In the genomic region with DNA sequence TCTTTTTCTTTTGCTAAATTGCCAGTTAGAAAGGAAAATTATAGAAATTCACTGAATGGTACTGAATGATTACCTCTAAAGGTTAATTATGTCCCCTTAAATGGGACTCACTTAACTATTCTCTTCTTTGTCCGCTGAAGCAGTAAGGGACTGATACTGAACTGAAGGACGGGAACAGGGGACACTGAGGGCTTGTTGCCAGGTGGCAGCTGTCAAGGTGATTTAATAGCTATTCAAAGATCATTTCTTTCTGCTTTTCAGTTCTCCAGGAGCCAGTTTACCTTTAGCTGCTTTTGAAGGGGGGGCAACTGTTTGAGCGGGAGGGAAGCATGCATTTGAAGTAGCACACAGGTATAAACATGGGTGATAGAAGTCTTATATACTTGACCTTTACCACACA, we compare ENCODE assay signal across 22 cellular contexts.
DNase-seq lines count a peak whose midpoint lies in the region; ATAC-seq and TF ChIP-seq lines count a peak whose summit lies in the region.
"Had no signal": no experiment of that assay in that cellular context is flagged by ENCODE, and none has a peak within 500 bp of the region (broad histone marks: within the 10 kb centered on the region; RNA-seq: fewer than 3 reads in every experiment).

No MANE protein-coding gene starts in this region.

- 87% methylated on average over 3 of the region's 3 CpGs for WGBS in SK-N-SH (ENCODE audit: low lambda C conversion rate)

- no peaks in the 10 kb centered on the region for H3K36me3 ChIP-seq in SK-N-SH (replicated peaks in 1 of 2; ENCODE audit: control insufficient read depth in 1 of 2, insufficient read depth in 2 of 2, low read length in 1 of 2)
- peaks cover 36% of the 10 kb centered on the region for H3K36me3 ChIP-seq in SK-N-MC (ENCODE audit: insufficient read depth, low read length)
- H3K36me3 ChIP-seq: BLaER1, breast epithelium, left lung, right lobe of liver had no signal

- CTCF ChIA-PET in SK-N-SH (lab: Yijun Ruan, JAX), result interaction anchor here (0.7 kb wide), 1 partner anchor 695 kb away, joined by 3 read pairs; no protein-coding TSS in a partner anchor

- H3K27ac ChIP-seq in SK-N-SH (ENCODE audit: low read depth in 2 of 2, low read length in 1 of 2) (no peak overlapping the region), SK-N-MC (peak overlapping the region; percentile 1; the same call in 1 of the 2 replicates)
- H3K27ac ChIP-seq: BLaER1, breast epithelium, left lung, parathyroid adenoma, right lobe of liver had no signal

- no peaks in the 10 kb centered on the region for H3K27me3 ChIP-seq in SK-N-SH (ENCODE audit: insufficient read depth)
- H3K27me3 ChIP-seq: BLaER1, breast epithelium, left lung, right lobe of liver had no signal

- no peak for TF ChIP-seq RAD21 in SK-N-SH (IDR thresholded peaks at IDR 0.05; ENCODE audit: low read length)

- H2AFZ ChIP-seq in SK-N-SH (ENCODE audit: low read depth), result 0 out of 2 replicates have a peak overlapping the region, but pooled peaks have one; percentile 16
- H2AFZ ChIP-seq: parathyroid adenoma had no signal

- no peak for ATAC-seq in SK-N-SH treated with all-trans-retinoic acid at 6 μM for 48 hours
- no peak for ATAC-seq in HG03457 (IDR thresholded peaks at IDR 0.05; ENCODE audit: unreplicated experiment)
- ATAC-seq: activated naive CD8-positive, alpha-beta T cell treated with anti-CD3 and anti-CD28 coated beads, Interleukin-2, amount 50 U/mL, for 24 hours; left lung; naive thymus-derived CD8-positive, alpha-beta T cell; right lobe of liver; Right ventricle myocardium inferior; T-cell had no signal

- TF ChIP-seq EP300 in SK-N-SH (IDR thresholded peaks at IDR 0.05; ENCODE audit: borderline replicate concordance in 1 of 2, low read depth in 1 of 2, low read length in 1 of 2), result no peak

- H3K4me2 ChIP-seq in SK-N-SH, result no peak overlapping the region
- H3K4me2 ChIP-seq: BLaER1 had no signal

- H3K4me1 ChIP-seq in SK-N-SH (ENCODE audit: control insufficient read depth in 1 of 2, insufficient read depth in 2 of 2, low read depth in 1 of 2, low read length in 1 of 2), result peaks cover 11 to 16% of the 10 kb centered on the region in 2 experiments; a peak in 3 of 4 replicates
- H3K4me1 ChIP-seq: BLaER1, breast epithelium, left lung, parathyroid adenoma, right lobe of liver had no signal

- H4K20me1 ChIP-seq in SK-N-SH (ENCODE audit: insufficient read depth), result no peaks in the 10 kb centered on the region
- H4K20me1 ChIP-seq: BLaER1 had no signal

- H3K9ac ChIP-seq in SK-N-SH (no peak overlapping the region), SK-N-MC (ENCODE audit: insufficient read length) (no peak overlapping the region)
- H3K9ac ChIP-seq: BLaER1, parathyroid adenoma had no signal

- no peaks in the 10 kb centered on the region for H3F3A ChIP-seq in SK-N-SH (replicated peaks; ENCODE audit: insufficient read depth)

- TF ChIP-seq CTCF in SK-N-SH (IDR thresholded peaks at IDR 0.05), result no peak

- no peaks in the 10 kb centered on the region for H3K9me3 ChIP-seq in SK-N-SH
- no peaks in the 10 kb centered on the region for H3K9me3 ChIP-seq in SK-N-MC (ENCODE audit: low read depth, low read length)
- H3K9me3 ChIP-seq: BLaER1, breast epithelium, left lung, right lobe of liver had no signal

- POLR2A ChIA-PET in SK-N-SH (lab: Yijun Ruan, JAX), result no interaction called here

- H3K4me3 ChIP-seq in SK-N-SH (ENCODE audit: low read depth in 2 of 2, low read length in 1 of 2) (no peak overlapping the region), SK-N-MC (no peak overlapping the region)
- H3K4me3 ChIP-seq: BLaER1, breast epithelium, left lung, right lobe of liver had no signal

- no peaks in the 10 kb centered on the region for H3K9me2 ChIP-seq in SK-N-SH

- H3K79me2 ChIP-seq in SK-N-SH (ENCODE audit: insufficient read depth), result no peaks in the 10 kb centered on the region
- H3K79me2 ChIP-seq: parathyroid adenoma had no signal

- DNase-seq in SK-N-SH (no peak), NCI-H2227 (lab: John Stamatoyannopoulos, UW; ENCODE audit: unreplicated experiment) (peak; percentile 62), SK-N-MC (ENCODE audit: low read depth, low spot score) (no peak), SIG-M5 treated with dmso at 0.1 percent for 504 hours (lab: John Stamatoyannopoulos, UW; ENCODE audit: unreplicated experiment) (no peak)
- DNase-seq in activated CD4-positive, alpha-beta T cell treated with anti-CD3 and anti-CD28 coated beads, Interleukin-2, amount 50 U/mL, for 48 hours, result no peak
- no peak for DNase-seq in activated CD8-positive, alpha-beta memory T cell treated with anti-CD3 and anti-CD28 coated beads, Interleukin-2, amount 50 U/mL, for 4 hours
- DNase-seq: activated CD4-positive, alpha-beta T cell treated with anti-CD3 and anti-CD28 coated beads, Interleukin-2, amount 50 U/mL, for 1 hour; activated CD8-positive, alpha-beta memory T cell treated with anti-CD3 and anti-CD28 coated beads, Interleukin-2, amount 50 U/mL, for 48 hours; activated effector memory CD4-positive, alpha-beta T cell treated with Interleukin-2 at 50 U/mL for 16 hours; activated naive CD8-positive, alpha-beta T cell treated with anti-CD3 and anti-CD28 coated beads, Interleukin-2, amount 50 U/mL, for 24 hours; HFFc6; IMR-90; left lung; naive thymus-derived CD8-positive, alpha-beta T cell; right lobe of liver; T-cell had no signal

TF ChIP-seq in SK-N-SH, 30 proteins besides CTCF, POLR2A, EP300 and RAD21 (continues in another document):
- TF ChIP-seq, protein P1, sequence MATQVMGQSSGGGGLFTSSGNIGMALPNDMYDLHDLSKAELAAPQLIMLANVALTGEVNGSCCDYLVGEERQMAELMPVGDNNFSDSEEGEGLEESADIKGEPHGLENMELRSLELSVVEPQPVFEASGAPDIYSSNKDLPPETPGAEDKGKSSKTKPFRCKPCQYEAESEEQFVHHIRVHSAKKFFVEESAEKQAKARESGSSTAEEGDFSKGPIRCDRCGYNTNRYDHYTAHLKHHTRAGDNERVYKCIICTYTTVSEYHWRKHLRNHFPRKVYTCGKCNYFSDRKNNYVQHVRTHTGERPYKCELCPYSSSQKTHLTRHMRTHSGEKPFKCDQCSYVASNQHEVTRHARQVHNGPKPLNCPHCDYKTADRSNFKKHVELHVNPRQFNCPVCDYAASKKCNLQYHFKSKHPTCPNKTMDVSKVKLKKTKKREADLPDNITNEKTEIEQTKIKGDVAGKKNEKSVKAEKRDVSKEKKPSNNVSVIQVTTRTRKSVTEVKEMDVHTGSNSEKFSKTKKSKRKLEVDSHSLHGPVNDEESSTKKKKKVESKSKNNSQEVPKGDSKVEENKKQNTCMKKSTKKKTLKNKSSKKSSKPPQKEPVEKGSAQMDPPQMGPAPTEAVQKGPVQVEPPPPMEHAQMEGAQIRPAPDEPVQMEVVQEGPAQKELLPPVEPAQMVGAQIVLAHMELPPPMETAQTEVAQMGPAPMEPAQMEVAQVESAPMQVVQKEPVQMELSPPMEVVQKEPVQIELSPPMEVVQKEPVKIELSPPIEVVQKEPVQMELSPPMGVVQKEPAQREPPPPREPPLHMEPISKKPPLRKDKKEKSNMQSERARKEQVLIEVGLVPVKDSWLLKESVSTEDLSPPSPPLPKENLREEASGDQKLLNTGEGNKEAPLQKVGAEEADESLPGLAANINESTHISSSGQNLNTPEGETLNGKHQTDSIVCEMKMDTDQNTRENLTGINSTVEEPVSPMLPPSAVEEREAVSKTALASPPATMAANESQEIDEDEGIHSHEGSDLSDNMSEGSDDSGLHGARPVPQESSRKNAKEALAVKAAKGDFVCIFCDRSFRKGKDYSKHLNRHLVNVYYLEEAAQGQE (IDR thresholded peaks at IDR 0.05; ENCODE audit: low read depth, low read length), result no peak
- TF ChIP-seq EZH2phosphoT487 (IDR thresholded peaks at IDR 0.05; ENCODE audit: borderline replicate concordance, low read depth), result no peak
- no peak for TF ChIP-seq JUND (IDR thresholded peaks at IDR 0.05)
- no peak for TF ChIP-seq FOXM1 (IDR thresholded peaks at IDR 0.05; ENCODE audit: low read depth)

TF ChIP-seq in SK-N-SH treated with all-trans-retinoic acid at 6 μM for 48 hours, 23 proteins besides CTCF, POLR2A, EP300 and RAD21 (continues in another document):
- TF ChIP-seq, protein P2, sequence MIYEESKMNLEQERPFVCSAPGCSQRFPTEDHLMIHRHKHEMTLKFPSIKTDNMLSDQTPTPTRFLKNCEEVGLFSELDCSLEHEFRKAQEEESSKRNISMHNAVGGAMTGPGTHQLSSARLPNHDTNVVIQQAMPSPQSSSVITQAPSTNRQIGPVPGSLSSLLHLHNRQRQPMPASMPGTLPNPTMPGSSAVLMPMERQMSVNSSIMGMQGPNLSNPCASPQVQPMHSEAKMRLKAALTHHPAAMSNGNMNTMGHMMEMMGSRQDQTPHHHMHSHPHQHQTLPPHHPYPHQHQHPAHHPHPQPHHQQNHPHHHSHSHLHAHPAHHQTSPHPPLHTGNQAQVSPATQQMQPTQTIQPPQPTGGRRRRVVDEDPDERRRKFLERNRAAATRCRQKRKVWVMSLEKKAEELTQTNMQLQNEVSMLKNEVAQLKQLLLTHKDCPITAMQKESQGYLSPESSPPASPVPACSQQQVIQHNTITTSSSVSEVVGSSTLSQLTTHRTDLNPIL (CRISPR knock-in tag; IDR thresholded peaks at IDR 0.05; ENCODE audit: low read depth), result no peak
- TF ChIP-seq, protein P3, sequence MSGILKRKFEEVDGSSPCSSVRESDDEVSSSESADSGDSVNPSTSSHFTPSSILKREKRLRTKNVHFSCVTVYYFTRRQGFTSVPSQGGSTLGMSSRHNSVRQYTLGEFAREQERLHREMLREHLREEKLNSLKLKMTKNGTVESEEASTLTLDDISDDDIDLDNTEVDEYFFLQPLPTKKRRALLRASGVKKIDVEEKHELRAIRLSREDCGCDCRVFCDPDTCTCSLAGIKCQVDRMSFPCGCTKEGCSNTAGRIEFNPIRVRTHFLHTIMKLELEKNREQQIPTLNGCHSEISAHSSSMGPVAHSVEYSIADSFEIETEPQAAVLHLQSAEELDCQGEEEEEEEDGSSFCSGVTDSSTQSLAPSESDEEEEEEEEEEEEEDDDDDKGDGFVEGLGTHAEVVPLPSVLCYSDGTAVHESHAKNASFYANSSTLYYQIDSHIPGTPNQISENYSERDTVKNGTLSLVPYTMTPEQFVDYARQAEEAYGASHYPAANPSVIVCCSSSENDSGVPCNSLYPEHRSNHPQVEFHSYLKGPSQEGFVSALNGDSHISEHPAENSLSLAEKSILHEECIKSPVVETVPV (CRISPR knock-in tag; IDR thresholded peaks at IDR 0.05), result no peak
